ENCODE assay signal across 18 cellular contexts in the genomic region with DNA sequence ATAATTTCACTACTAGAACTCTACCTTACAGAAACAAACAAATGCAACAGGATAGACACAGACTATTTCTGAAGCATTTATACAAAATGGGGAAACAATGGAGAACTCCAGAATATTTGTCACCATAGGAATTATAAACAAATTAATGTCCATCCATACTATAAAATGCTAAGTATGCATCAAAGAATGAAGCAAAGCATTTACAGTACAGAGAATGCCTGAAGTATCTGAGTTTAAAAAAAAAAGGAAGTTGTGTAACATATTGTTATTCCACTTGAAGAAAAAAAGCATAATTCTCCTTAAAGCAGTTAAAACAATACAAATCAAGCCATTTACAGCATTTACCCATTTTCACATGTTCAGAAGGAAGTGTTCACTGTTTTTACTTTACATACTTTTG.
"Had no signal": no experiment of that assay in that cellular context is flagged by ENCODE, and none has a peak within 500 bp of the region (broad histone marks: within the 10 kb centered on the region; RNA-seq: fewer than 3 reads in every experiment).

No MANE protein-coding gene starts in this region.

- ATAC-seq: activated T-helper 17 cell treated with anti-CD3 and anti-CD28 coated beads, Interleukin-2, amount 50 U/mL, for 72 hours; left lobe of liver; right lobe of liver had no signal

- DNase-seq: activated CD4-positive, alpha-beta T cell treated with anti-CD3 and anti-CD28 coated beads, Interleukin-2, amount 50 U/mL, for 48 hours; activated naive CD4-positive, alpha-beta T cell treated with Interleukin-2 at 50 U/mL for 16 hours; dorsolateral prefrontal cortex; endodermal cell; erythroblast; mammary epithelial cell; naive B cell; ovary; right lobe of liver; stimulated activated CD4-positive, alpha-beta T cell treated with anti-CD3 and anti-CD28 coated beads, Interleukin-1b, Interleukin-23, amount 100 ng/mL, for 48 hours; T1000 had no signal

- FAIRE-seq: keratinocyte had no signal

- H3K4me1 ChIP-seq: ascending aorta, breast epithelium, neural progenitor cell, right lobe of liver had no signal

- H3K9me3 ChIP-seq: ascending aorta, breast epithelium, ovary, right lobe of liver had no signal

- H3K4me3 ChIP-seq: ascending aorta, breast epithelium, dorsolateral prefrontal cortex, neural progenitor cell, ovary, right lobe of liver had no signal

- H3K36me3 ChIP-seq: ovary had no signal

- H3K27me3 ChIP-seq: ascending aorta, breast epithelium, dorsolateral prefrontal cortex, neural progenitor cell, ovary, right lobe of liver had no signal

- H3K27ac ChIP-seq: ascending aorta, breast epithelium, dorsolateral prefrontal cortex, neural progenitor cell, ovary, right lobe of liver, VCaP had no signal
